Comparison of ENCODE assay signal across 8 cellular contexts in genomic region chr1:143698016-143698415, GRCh38.
DNase-seq lines count a peak whose midpoint lies in the region; ATAC-seq, FAIRE-seq and TF ChIP-seq lines count a peak whose summit lies in the region.

No MANE protein-coding gene starts in this region.

- FAIRE-seq in A549 (lab: Jason Lieb, UNC) (no peak), GM19239 (lab: Jason Lieb, UNC) (no peak)

- CTCF ChIA-PET in A549 (lab: Yijun Ruan, JAX), result interaction anchor here (2.1 kb wide), 1 partner anchor 16 kb away, joined by 6 read pairs; no protein-coding TSS in a partner anchor

- ATAC-seq in A549, result peak; percentile 71 to 86; a peak in 5 of 6 replicates
- ATAC-seq in GM21367 (IDR thresholded peaks at IDR 0.05; ENCODE audit: unreplicated experiment), result no peak
- ATAC-seq in GM18858 (IDR thresholded peaks at IDR 0.05; ENCODE audit: unreplicated experiment), result no peak
- no peak for ATAC-seq in HG03196 (IDR thresholded peaks at IDR 0.05; ENCODE audit: unreplicated experiment)

- TF ChIP-seq POLR2A in A549 (IDR thresholded peaks at IDR 0.05; ENCODE audit: low read length), result no peak

- no peak overlapping the region for H3K27ac Mint-ChIP-seq in glutamatergic neuron (ENCODE audit: unreplicated experiment)

- H3K27ac ChIP-seq in A549, result no peak overlapping the region

- TF ChIP-seq CTCF in A549 (IDR thresholded peaks at IDR 0.05) (peak; percentile 79), GM12875 (IDR thresholded peaks at IDR 0.05; ENCODE audit: borderline replicate concordance, insufficient read depth, low read depth, low read length) (peak; percentile 64), glutamatergic neuron (IDR thresholded peaks at IDR 0.05; ENCODE audit: partially characterized antibody, unreplicated experiment) (peak; percentile 78)

- DNase-seq in A549 (ENCODE audit: low read depth in 1 of 2, low spot score in 1 of 2) (peak; percentile 46 to 69), SHP77 treated with DMSO at 0.1 percent for 48 hours (lab: John Stamatoyannopoulos, UW) (peak; percentile 82), glutamatergic neuron (peak; percentile 67), GM19239 (ENCODE audit: insufficient read length, low spot score) (no peak)

- H3K4me3 ChIP-seq in A549, result no peak overlapping the region
- H3K4me3 ChIP-seq in GM12875 (ENCODE audit: low read depth, low read length), result no peak overlapping the region

- peaks cover 9% of the 10 kb centered on the region for H3K27me3 Mint-ChIP-seq in glutamatergic neuron (ENCODE audit: unreplicated experiment)

- no peaks in the 10 kb centered on the region for H3K36me3 Mint-ChIP-seq in glutamatergic neuron (ENCODE audit: unreplicated experiment)

- peak; percentile 79 to 87 for TF ChIP-seq RAD21 in A549 (conservative IDR thresholded peaks at IDR 0.05 in 1 of 2, IDR thresholded peaks at IDR 0.05 in 1 of 2)

- peaks cover 3% of the 10 kb centered on the region for H3K4me1 Mint-ChIP-seq in glutamatergic neuron (ENCODE audit: low read depth, unreplicated experiment)

- no peak for TF ChIP-seq EP300 in A549 (IDR thresholded peaks at IDR 0.05)

- POLR2A ChIA-PET in A549 (lab: Yijun Ruan, JAX), result no interaction called here

- H3K4me1 ChIP-seq in A549, result no peaks in the 10 kb centered on the region; the same call in 2 of the 3 replicates

- 15% methylated on average over 21 of the region's 21 CpGs for WGBS in A549 (ENCODE audit: missing lambda C conversion rate)

- H3K9me3 ChIP-seq in A549, result no peaks in the 10 kb centered on the region

- H3K4me3 Mint-ChIP-seq in glutamatergic neuron (ENCODE audit: unreplicated experiment), result peak overlapping the region; percentile 46

- H3K4me2 ChIP-seq in A549, result peak overlapping the region; percentile 68

- H3K9me3 Mint-ChIP-seq in glutamatergic neuron (ENCODE audit: unreplicated experiment), result peaks cover 2% of the 10 kb centered on the region

TF ChIP-seq in A549, 52 proteins besides CTCF, POLR2A, EP300 and RAD21:
- TF ChIP-seq HOXA7 (CRISPR knock-in tag; IDR thresholded peaks at IDR 0.05) (no peak), PBX3 (IDR thresholded peaks at IDR 0.05) (no peak), SMC3 (IDR thresholded peaks at IDR 0.05) (peak; percentile 65)

Comparison
In these comparisons a context has a peak if more than half of its experiments do, and no peak if none do; other contexts are left out.
1. ATAC-seq: peak in A549 (2 of 2); none in GM21367 (single experiment), GM18858 (single experiment) and HG03196 (single experiment).
2. Peak in every context shown above with its lines, with median percentiles within 50 percentile points of each other: CTCF ChIP-seq.